ENCODE assay signal across 8 cellular contexts in the genomic region with DNA sequence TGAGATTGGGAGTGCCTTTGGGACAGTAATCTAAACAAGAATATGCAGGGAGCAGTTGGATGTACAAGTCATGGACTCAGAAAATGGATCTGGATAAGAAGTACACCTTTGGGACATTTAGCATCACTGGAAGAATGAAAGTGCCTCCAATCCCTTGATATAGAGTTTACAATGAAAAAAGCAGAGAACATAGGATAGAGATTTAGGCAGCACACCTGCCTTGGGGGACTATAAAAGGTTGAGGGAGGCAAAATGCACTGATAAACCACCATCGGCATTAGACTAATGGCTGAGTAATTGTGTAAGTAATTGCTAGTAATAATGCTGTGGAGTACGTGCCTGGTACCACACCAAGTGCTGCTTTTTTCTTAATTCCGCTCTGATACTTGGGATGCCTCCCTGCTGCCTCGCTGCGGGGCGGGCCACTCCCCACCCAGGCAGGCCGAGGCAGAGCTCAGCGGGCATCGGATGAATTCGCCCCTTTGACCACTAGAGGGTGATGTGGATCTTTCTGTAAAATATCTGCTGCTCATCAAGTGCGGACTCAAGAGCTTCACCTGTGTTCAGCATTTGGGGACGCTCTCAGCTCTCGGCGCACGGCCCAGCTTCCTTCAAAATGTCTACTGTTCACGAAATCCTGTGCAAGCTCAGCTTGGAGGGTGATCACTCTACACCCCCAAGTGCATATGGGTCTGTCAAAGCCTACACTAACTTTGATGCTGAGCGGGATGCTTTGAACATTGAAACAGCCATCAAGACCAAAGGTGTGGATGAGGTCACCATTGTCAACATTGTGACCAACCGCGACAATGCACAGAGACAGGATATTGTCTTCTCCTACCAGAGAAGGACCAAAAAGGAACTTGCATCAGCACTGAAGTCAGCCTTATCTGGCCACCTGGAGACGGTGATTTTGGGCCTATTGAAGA.
DNase-seq lines count a peak whose midpoint lies in the region; ATAC-seq and TF ChIP-seq lines count a peak whose summit lies in the region.

No MANE protein-coding gene starts in this region.

- H3K27ac ChIP-seq in dorsolateral prefrontal cortex (no peak overlapping the region), lung (ENCODE audit: low read depth in 1 of 2, low read length in 1 of 2) (no peak overlapping the region)

- H3K36me3 ChIP-seq in lung (ENCODE audit: control insufficient read depth in 2 of 2, insufficient read depth in 2 of 2, low read length in 2 of 2) = no peaks in the 10 kb centered on the region

- intact Hi-C loops in dorsolateral prefrontal cortex (cut with DNase I) = loop anchor here (1.0 to 2.0 kb wide), 2 partner anchors 98 to 99 kb away; no protein-coding TSS in a partner anchor

- H3K9me3 ChIP-seq in lung (ENCODE audit: control insufficient read depth in 2 of 2, insufficient read depth in 1 of 2, low read length in 1 of 2) = peaks cover 0 to 2% of the 10 kb centered on the region in 2 donors

- H3K4me3 ChIP-seq in dorsolateral prefrontal cortex (peak overlapping the region in 1 of 59 donors; percentile 15), lung (no peak overlapping the region)

- H3K27me3 ChIP-seq in dorsolateral prefrontal cortex = peaks cover 0 to 12% (median 0%) of the 10 kb centered on the region in 45 donors
- no peaks in the 10 kb centered on the region for H3K27me3 ChIP-seq in lung (ENCODE audit: control insufficient read depth, insufficient read depth)

- peaks cover 0 to 2% of the 10 kb centered on the region in 2 donors for H3K4me1 ChIP-seq in lung (ENCODE audit: control insufficient read depth in 2 of 2, insufficient read depth in 2 of 2, low read length in 2 of 2)

- TF ChIP-seq CTCF in dorsolateral prefrontal cortex (IDR thresholded peaks at IDR 0.05 in 54 of 56, conservative IDR thresholded peaks at IDR 0.05 in 2 of 56; ENCODE audit: low read depth in 1 of 56, partially characterized antibody in 56 of 56) = peak; percentile 78 to 99 (median 94)
- peak; percentile 47 for TF ChIP-seq CTCF in lung (IDR thresholded peaks at IDR 0.05; ENCODE audit: control extremely low read depth, extremely low read depth)

- DNase-seq in NCI-H187 (lab: John Stamatoyannopoulos, UW) (peak; percentile 22 to 32), NCI-H187 treated with DMSO at 0.1 percent for 48 hours (lab: John Stamatoyannopoulos, UW) (no peak), NCI-H526 (lab: John Stamatoyannopoulos, UW) (peak; percentile 55 to 87), dorsolateral prefrontal cortex (peak in 9 of 10 donors; percentile 34 to 76 (median 65)), lung (ENCODE audit: low spot score) (peak; percentile 67)
- peak; percentile 48 to 65 for DNase-seq in activated CD4-positive, alpha-beta T cell treated with anti-CD3 and anti-CD28 coated beads, Interleukin-2, amount 50 U/mL, for 24 hours (ENCODE audit: low read depth in 1 of 2, low spot score in 1 of 2)
- peak; percentile 19 for DNase-seq in stimulated activated CD8-positive, alpha-beta memory T cell treated with anti-CD3 and anti-CD28 coated beads, Interleukin-15, amount 100 ng/mL, for 24 hours (ENCODE audit: low read depth)

- ATAC-seq in HG03342 (IDR thresholded peaks at IDR 0.05; ENCODE audit: unreplicated experiment) (peak; percentile 77), lung (ENCODE audit: insufficient read depth, low FRiP score) (peak; percentile 81)

- 21% methylated on average over 20 of the region's 20 CpGs for WGBS in lung, 2 donors
